In the genomic region with DNA sequence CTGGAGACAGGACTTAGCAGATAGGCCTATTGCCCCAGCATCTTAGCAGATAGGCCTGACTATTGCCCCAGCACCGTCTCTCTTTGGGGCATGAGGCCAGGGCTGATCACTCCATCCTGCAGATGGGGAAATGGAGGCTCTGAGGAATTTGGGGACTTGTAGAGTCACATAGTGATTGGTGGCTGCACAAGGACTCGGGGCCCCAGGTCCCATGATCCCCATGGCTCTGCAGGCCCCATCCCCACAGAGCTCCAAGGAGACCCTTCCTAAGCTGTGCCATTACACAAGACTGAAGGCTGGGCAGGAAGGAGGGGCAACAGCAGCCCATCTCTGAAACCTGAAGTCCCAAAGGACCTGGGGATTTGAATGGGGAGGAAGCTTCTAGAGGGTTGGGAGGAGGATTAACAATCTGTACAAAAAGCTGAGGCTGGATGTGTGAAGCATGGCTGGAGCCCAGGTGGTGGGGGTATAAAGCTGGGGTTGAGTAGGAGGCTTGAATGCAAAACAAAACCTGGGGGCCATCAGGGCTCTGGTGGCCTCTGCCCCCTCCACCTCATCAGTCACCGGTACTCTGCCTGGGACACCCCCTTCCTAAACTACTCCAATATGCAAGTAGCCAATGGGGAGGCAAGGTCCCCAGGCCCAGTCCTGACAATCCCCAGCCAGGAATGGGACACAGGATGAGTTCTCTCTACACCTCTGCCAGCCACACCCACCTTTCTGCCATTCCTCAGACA, we compare ENCODE assay signal across 8 cellular contexts. TPM values are rescaled to one million over a fixed set of nuclear protein-coding genes. Genes with fewer than 3 reads are reported as not detected.
A peak's percentile ranks its signal among the peaks of the same experiment; 100 is the strongest.
DNase-seq lines count a peak whose midpoint lies in the region; ATAC-seq and TF ChIP-seq lines count a peak whose summit lies in the region.

No MANE protein-coding gene starts in this region.

- H3K36me3 ChIP-seq in left ventricle myocardium inferior = no peaks in the 10 kb centered on the region
- H3K36me3 ChIP-seq in right atrium auricular region = no peaks in the 10 kb centered on the region
- peaks cover 0 to 9% of the 10 kb centered on the region in 2 donors for H3K36me3 ChIP-seq in left lung
- peaks cover 9% of the 10 kb centered on the region for H3K36me3 ChIP-seq in upper lobe of right lung
- peaks cover 0 to 13% of the 10 kb centered on the region in 2 donors for H3K36me3 ChIP-seq in gastroesophageal sphincter

- TF ChIP-seq POLR2A in gastroesophageal sphincter (IDR thresholded peaks at IDR 0.05) = no peak

- ATAC-seq in left lung (no peak), upper lobe of right lung (no peak), gastroesophageal sphincter (no peak), foreskin keratinocyte (no peak), HG02852 (IDR thresholded peaks at IDR 0.05; ENCODE audit: unreplicated experiment) (no peak)

- intact Hi-C loops in left ventricle myocardium inferior (cut with micrococcal nuclease) = no loop called here
- intact Hi-C loops in activated T-helper 2 cell treated with anti-CD3 and anti-CD28 coated beads, Interferon-gamma antibody, Interleukin-2, Interleukin-4, amounts not matched to agents 10 μg/mL and 5 μg/mL and 100 μg/mL, durations not matched to agents 14 hours and 24 hours and 36 hours (cut with micrococcal nuclease) = no loop called here
- intact Hi-C loops in left lung (cut with DNase I) = no loop called here
- intact Hi-C loops in upper lobe of right lung (cut with DNase I) = no loop called here

- TF ChIP-seq EP300 in gastroesophageal sphincter (IDR thresholded peaks at IDR 0.05) = no peak

- no peaks in the 10 kb centered on the region for H3K9me3 Mint-ChIP-seq in activated T-helper 2 cell treated with anti-CD3 and anti-CD28 coated beads, Interferon-gamma antibody, Interleukin-2, Interleukin-4, amounts not matched to agents 10 μg/mL and 5 μg/mL and 100 μg/mL, durations not matched to agents 14 hours and 24 hours and 36 hours

- no peaks in the 10 kb centered on the region for H3K9me3 ChIP-seq in left ventricle myocardium inferior (replicated peaks)
- no peaks in the 10 kb centered on the region for H3K9me3 ChIP-seq in right atrium auricular region
- H3K9me3 ChIP-seq in left lung = no peaks in the 10 kb centered on the region
- no peaks in the 10 kb centered on the region for H3K9me3 ChIP-seq in upper lobe of right lung
- no peaks in the 10 kb centered on the region for H3K9me3 ChIP-seq in gastroesophageal sphincter

- DNase-seq in left ventricle myocardium inferior (no peak), right atrium auricular region (ENCODE audit: low spot score) (no peak), left lung (peak in 1 of 2 donors; percentile 34), upper lobe of right lung (no peak), foreskin keratinocyte (no peak)
- DNase-seq in activated T-helper 2 cell treated with anti-CD3 and anti-CD28 coated beads, Interferon-gamma antibody, Interleukin-2, Interleukin-4, amounts not matched to agents 10 μg/mL and 5 μg/mL and 100 μg/mL, durations not matched to agents 14 hours and 24 hours and 36 hours (ENCODE audit: low spot score) = no peak

- 71% methylated on average over 1 of the region's 3 CpGs; no CpG with 5 or more reads in 1 of the 2 donors for WGBS in gastroesophageal sphincter (ENCODE audit: low coverage in 1 of 2), 2 donors

- H3K36me3 Mint-ChIP-seq in activated T-helper 2 cell treated with anti-CD3 and anti-CD28 coated beads, Interferon-gamma antibody, Interleukin-2, Interleukin-4, amounts not matched to agents 10 μg/mL and 5 μg/mL and 100 μg/mL, durations not matched to agents 14 hours and 24 hours and 36 hours (ENCODE audit: low read depth) = no peaks in the 10 kb centered on the region

- H3K4me1 ChIP-seq in left ventricle myocardium inferior (peaks cover 30% of the 10 kb centered on the region), right atrium auricular region (peaks cover 0 to 24% of the 10 kb centered on the region in 2 donors), left lung (peaks cover 13 to 58% of the 10 kb centered on the region in 2 donors), upper lobe of right lung (peaks cover 26% of the 10 kb centered on the region), gastroesophageal sphincter (peaks cover 0 to 59% (median 16%) of the 10 kb centered on the region in 3 donors), foreskin keratinocyte (peaks cover 8% of the 10 kb centered on the region)

- no peak for TF ChIP-seq CTCF in left ventricle myocardium inferior (IDR thresholded peaks at IDR 0.05; ENCODE audit: borderline replicate concordance)
- no peak for TF ChIP-seq CTCF in right atrium auricular region (IDR thresholded peaks at IDR 0.05)
- no peak for TF ChIP-seq CTCF in left lung (IDR thresholded peaks at IDR 0.05)
- TF ChIP-seq CTCF in upper lobe of right lung (IDR thresholded peaks at IDR 0.05) = no peak
- no peak for TF ChIP-seq CTCF in gastroesophageal sphincter (IDR thresholded peaks at IDR 0.05)
- TF ChIP-seq CTCF in foreskin keratinocyte (conservative IDR thresholded peaks at IDR 0.05) = no peak

- H3K4me1 Mint-ChIP-seq in activated T-helper 2 cell treated with anti-CD3 and anti-CD28 coated beads, Interferon-gamma antibody, Interleukin-2, Interleukin-4, amounts not matched to agents 10 μg/mL and 5 μg/mL and 100 μg/mL, durations not matched to agents 14 hours and 24 hours and 36 hours (ENCODE audit: low read depth) = peaks cover 20% of the 10 kb centered on the region

- H3K27ac ChIP-seq in left ventricle myocardium inferior (replicated peaks) (no peak overlapping the region), right atrium auricular region (peak overlapping the region in 1 of 2 donors; percentile 76), left lung (peak overlapping the region; percentile 7 to 87), upper lobe of right lung (peak overlapping the region; percentile 48), gastroesophageal sphincter (peak overlapping the region in 1 of 4 donors; percentile 78), foreskin keratinocyte (no peak overlapping the region)

- H3K27me3 Mint-ChIP-seq in activated T-helper 2 cell treated with anti-CD3 and anti-CD28 coated beads, Interferon-gamma antibody, Interleukin-2, Interleukin-4, amounts not matched to agents 10 μg/mL and 5 μg/mL and 100 μg/mL, durations not matched to agents 14 hours and 24 hours and 36 hours (ENCODE audit: low read depth) = no peaks in the 10 kb centered on the region

- H3K4me3 Mint-ChIP-seq in activated T-helper 2 cell treated with anti-CD3 and anti-CD28 coated beads, Interferon-gamma antibody, Interleukin-2, Interleukin-4, amounts not matched to agents 10 μg/mL and 5 μg/mL and 100 μg/mL, durations not matched to agents 14 hours and 24 hours and 36 hours (ENCODE audit: low read depth) = peak overlapping the region; percentile 96

- peak overlapping the region; percentile 42 for H3K27ac Mint-ChIP-seq in activated T-helper 2 cell treated with anti-CD3 and anti-CD28 coated beads, Interferon-gamma antibody, Interleukin-2, Interleukin-4, amounts not matched to agents 10 μg/mL and 5 μg/mL and 100 μg/mL, durations not matched to agents 14 hours and 24 hours and 36 hours

- H3K4me3 ChIP-seq in left ventricle myocardium inferior (peak overlapping the region; percentile 75), right atrium auricular region (peak overlapping the region in 1 of 2 donors; percentile 59), left lung (peak overlapping the region in 1 of 2 donors; percentile 80), upper lobe of right lung (peak overlapping the region; percentile 80), gastroesophageal sphincter (peak overlapping the region in 1 of 2 donors; percentile 72)

- no peaks in the 10 kb centered on the region for H3K27me3 ChIP-seq in left ventricle myocardium inferior (ENCODE audit: low read depth)
- no peaks in the 10 kb centered on the region for H3K27me3 ChIP-seq in right atrium auricular region
- H3K27me3 ChIP-seq in left lung = no peaks in the 10 kb centered on the region
- H3K27me3 ChIP-seq in upper lobe of right lung = no peaks in the 10 kb centered on the region
- H3K27me3 ChIP-seq in gastroesophageal sphincter = no peaks in the 10 kb centered on the region
- H3K27me3 ChIP-seq in foreskin keratinocyte = no peaks in the 10 kb centered on the region

RNA-seq across cellular contexts. Expression of a gene that starts 1.5 kb away (rescaled TPM):
- total RNA-seq in left ventricle myocardium inferior (51.9 TPM), right atrium auricular region (10 to 100 TPM; 74.0 to 83.8 TPM), left lung (100 to 1,000 TPM; 172 to 222 TPM), upper lobe of right lung (226 TPM), gastroesophageal sphincter (100 to 1,000 TPM in 2 of 4 donors, 10 to 100 TPM in 2; 72.4 to 125 (median 95.1) TPM), foreskin keratinocyte (50.2 and 51.8 TPM in 2 replicates)
- 95.2 and 96.2 TPM in 2 replicates for total RNA-seq in activated T-helper 2 cell treated with anti-CD3 and anti-CD28 coated beads, Interferon-gamma antibody, Interleukin-2, Interleukin-4, amounts not matched to agents 10 μg/mL and 5 μg/mL and 100 μg/mL, durations not matched to agents 14 hours and 24 hours and 36 hours
- polyA plus RNA-seq in foreskin keratinocyte = 38.5 and 40.3 TPM in 2 replicates

RNA-seq across cellular contexts. Expression of a gene that starts 43.1 kb away (rescaled TPM):
- 93.6 TPM for total RNA-seq in left ventricle myocardium inferior
- total RNA-seq in right atrium auricular region = 100 to 1,000 TPM in 1 of 2 donors, 10 to 100 TPM in 1; 77.0 to 112 TPM
- total RNA-seq in activated T-helper 2 cell treated with anti-CD3 and anti-CD28 coated beads, Interferon-gamma antibody, Interleukin-2, Interleukin-4, amounts not matched to agents 10 μg/mL and 5 μg/mL and 100 μg/mL, durations not matched to agents 14 hours and 24 hours and 36 hours = 10.7 and 16.0 TPM in 2 replicates
- total RNA-seq in left lung = 100 to 1,000 TPM in 1 of 2 donors, 10 to 100 TPM in 1; 83.8 to 119 TPM
- total RNA-seq in upper lobe of right lung = 116 TPM
- 10 to 100 TPM; 35.8 to 56.6 (median 45.0) TPM for total RNA-seq in gastroesophageal sphincter
- total RNA-seq in foreskin keratinocyte = 77.4 and 80.2 TPM in 2 replicates
- polyA plus RNA-seq in foreskin keratinocyte = 110 and 113 TPM in 2 replicates

Comparison
In these comparisons a context has a peak if more than half of its experiments do, and no peak if none do; other contexts are left out.
1. H3K27ac ChIP-seq: peak in left lung (2 of 2) and upper lobe of right lung (single experiment); none in left ventricle myocardium inferior (single experiment) and foreskin keratinocyte (single experiment).